9 cellular contexts compared by ENCODE assay signal in the genomic region with DNA sequence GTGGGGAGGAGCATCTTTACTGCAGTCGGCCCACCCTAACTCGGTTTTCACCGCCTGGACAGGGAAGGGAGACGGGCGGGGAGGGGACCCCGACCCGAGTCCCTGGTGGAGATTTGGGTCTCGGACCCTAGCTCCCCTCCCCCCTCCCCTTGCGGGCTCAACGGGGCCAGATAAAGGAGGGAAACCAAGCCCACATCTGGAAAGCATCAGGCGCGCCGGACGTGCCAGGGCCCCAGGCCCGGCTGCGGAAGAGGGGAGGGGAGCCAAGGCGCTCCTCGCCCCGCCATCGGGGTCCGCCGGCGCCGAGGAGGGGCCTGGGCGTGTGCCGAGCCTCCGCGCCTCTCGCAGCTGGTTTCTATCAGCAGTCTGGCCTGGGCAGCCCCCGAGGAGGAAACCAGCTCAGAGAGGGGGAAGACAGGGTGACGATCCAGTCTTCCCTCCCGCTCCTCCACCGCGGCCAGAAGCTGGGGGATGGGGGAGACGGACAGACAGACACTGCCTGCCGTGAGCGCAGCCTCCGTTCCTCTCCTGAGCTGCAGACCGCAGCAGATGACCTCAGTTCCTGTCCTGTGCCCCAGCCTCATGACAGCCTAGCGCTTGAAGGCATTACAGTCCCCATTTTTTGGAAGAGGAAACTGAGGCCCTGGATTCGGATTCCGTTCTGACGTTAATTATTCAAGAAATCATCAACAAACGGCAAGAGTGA. TPM values are rescaled to one million over a fixed set of nuclear protein-coding genes. Genes with fewer than 3 reads are reported as not detected.
DNase-seq lines count a peak whose midpoint lies in the region; ATAC-seq, FAIRE-seq and TF ChIP-seq lines count a peak whose summit lies in the region.
"Had no signal": no experiment of that assay in that cellular context is flagged by ENCODE, and none has a peak within 500 bp of the region (broad histone marks: within the 10 kb centered on the region; RNA-seq: fewer than 3 reads in every experiment).

No MANE protein-coding gene starts in this region.

- POLR2A ChIA-PET in AG04450 (lab: Yijun Ruan, JAX) = interaction anchor here (1.9 kb wide), 1 partner anchor 17 kb away, joined by 4 read pairs; no protein-coding TSS in a partner anchor

- H3K27ac ChIP-seq in AG04450 (ENCODE audit: low read depth, low read length) (peak overlapping the region; percentile 68), fibroblast of lung (ENCODE audit: insufficient read depth, low read length) (peak overlapping the region; percentile 36)

- H3K9ac ChIP-seq in fibroblast of lung (ENCODE audit: insufficient read depth, low read length) = peak overlapping the region; percentile 25

- peak; percentile 88 for FAIRE-seq in GM12892 (lab: Jason Lieb, UNC)

- no peak for ATAC-seq in GM21390 (IDR thresholded peaks at IDR 0.05; ENCODE audit: unreplicated experiment)
- no peak for ATAC-seq in HG02588 (IDR thresholded peaks at IDR 0.05; ENCODE audit: unreplicated experiment)

- H3K36me3 ChIP-seq in fibroblast of lung (ENCODE audit: control insufficient read depth, insufficient read depth, low read length) (no peaks in the 10 kb centered on the region), neuron (ENCODE audit: insufficient read depth, low read length) (no peaks in the 10 kb centered on the region)

- no peaks in the 10 kb centered on the region for H4K20me1 ChIP-seq in fibroblast of lung (ENCODE audit: control insufficient read depth, extremely low read depth, insufficient read depth, low read length)

- H2AFZ ChIP-seq in fibroblast of lung (ENCODE audit: low read length) (peak overlapping the region; percentile 17), neuron (ENCODE audit: low read depth, low read length) (peak overlapping the region; percentile 31)

- no peaks in the 10 kb centered on the region for H3K9me3 ChIP-seq in AG04450 (ENCODE audit: control insufficient read depth, insufficient read depth, low read length)
- no peaks in the 10 kb centered on the region for H3K9me3 ChIP-seq in fibroblast of lung (ENCODE audit: control insufficient read depth, insufficient read depth, low read depth, low read length)
- H3K9me3 ChIP-seq in neuron (ENCODE audit: low read length) = no peaks in the 10 kb centered on the region

- TF ChIP-seq CTCF in AG04450 (IDR thresholded peaks at IDR 0.05; ENCODE audit: low read depth, low read length) (no peak), fibroblast of lung (conservative IDR thresholded peaks at IDR 0.05 in 1 of 2, IDR thresholded peaks at IDR 0.05 in 1 of 2; ENCODE audit: low read depth in 1 of 2, low read length in 2 of 2) (no peak)

- H3K4me3 ChIP-seq in AG04450 (ENCODE audit: low read depth, low read length) = peak overlapping the region; percentile 50
- peak overlapping the region; percentile 35 to 60 (median 46) for H3K4me3 ChIP-seq in fibroblast of lung (replicated peaks in 1 of 4; ENCODE audit: control extremely low read depth in 1 of 4, insufficient read depth in 1 of 4, low read depth in 3 of 4, low read length in 4 of 4)
- H3K4me3 ChIP-seq in neuron (ENCODE audit: low read length) = peak overlapping the region; percentile 47

- H3K4me1 ChIP-seq in fibroblast of lung (ENCODE audit: control insufficient read depth, extremely low read depth, insufficient read depth, low read length) (peaks cover 10% of the 10 kb centered on the region), neuron (ENCODE audit: insufficient read depth, low read length) (peaks cover 31% of the 10 kb centered on the region)

- CTCF ChIA-PET in AG04450 (lab: Charles Lee) = interaction anchor here (1.0 to 1.2 kb wide), 3 partner anchors 22 to 37 kb away, joined by 3 read pairs; no protein-coding TSS in a partner anchor

- H3K27me3 ChIP-seq in AG04450 (ENCODE audit: control insufficient read depth, insufficient read depth, low read length) (peaks cover 7% of the 10 kb centered on the region), fibroblast of lung (ENCODE audit: control insufficient read depth, insufficient read depth, low read length) (peaks cover 2% of the 10 kb centered on the region), neuron (ENCODE audit: insufficient read depth, low read length) (peaks cover 25% of the 10 kb centered on the region)

- DNase-seq in AG04450 (ENCODE audit: low read depth, low spot score) = no peak
- no peak for DNase-seq in GM12892 (ENCODE audit: insufficient read length)
- peak; percentile 64 for DNase-seq in SK-N-DZ (ENCODE audit: low spot score)
- DNase-seq in fibroblast of lung (ENCODE audit: low read depth in 2 of 2) = peak; percentile 51 to 65
- DNase-seq in T-helper 9 cell = no peak

- no peaks in the 10 kb centered on the region for H3K79me2 ChIP-seq in fibroblast of lung (ENCODE audit: control insufficient read depth, insufficient read depth, low read length)

- TF ChIP-seq POLR2A in GM12892 (IDR thresholded peaks at IDR 0.05; ENCODE audit: low read depth, low read length) = no peak

- H3K4me2 ChIP-seq in fibroblast of lung (ENCODE audit: extremely low read depth, insufficient read depth, low read length) = peak overlapping the region; percentile 75

RNA-seq across cellular contexts. Expression of a gene that starts 3.5 kb away (rescaled TPM):
- not detected in 2 replicates for polyA plus RNA-seq in AG04450 (2011; rRNA removed)
- polyA minus RNA-seq in AG04450 (2011; rRNA and poly(A)+ RNA removed) = not detected in 2 replicates
- polyA plus RNA-seq in GM12892 (2012; ENCODE audit: missing spikeins) = 21.2 TPM
- not detected in 2 replicates for polyA plus RNA-seq in SK-N-DZ (2014; cell fraction: cytosol; rRNA removed)
- not detected in 2 replicates for polyA plus RNA-seq in SK-N-DZ (2014; cell fraction: nucleus; rRNA removed)
- total RNA-seq in fibroblast of lung = not detected in 2 replicates
- not detected in 2 replicates for polyA plus RNA-seq in fibroblast of lung
- not detected in 2 replicates for polyA plus RNA-seq in fibroblast of lung (2012)
- polyA minus RNA-seq in fibroblast of lung (ENCODE audit: low replicate concordance) = not detected in 2 replicates
- total RNA-seq: renal cortical epithelial cell had no signal

RNA-seq across cellular contexts. Expression of a gene that starts 14.6 kb away (rescaled TPM):
- polyA plus RNA-seq in AG04450 (2011; rRNA removed) (2.4 and 4.2 TPM in 2 replicates), fibroblast of lung (8.4 and 27.8 TPM in 2 replicates)
- 1.00 and 2.8 TPM in 2 replicates for polyA minus RNA-seq in AG04450 (2011; rRNA and poly(A)+ RNA removed)
- polyA plus RNA-seq in GM12892 (2012; ENCODE audit: missing spikeins) = 13.5 TPM
- polyA plus RNA-seq in SK-N-DZ (2014; cell fraction: cytosol; rRNA removed) = 0.15 and 0.72 TPM in 2 replicates
- polyA plus RNA-seq in SK-N-DZ (2014; cell fraction: nucleus; rRNA removed) = 0.50 and 0.57 TPM in 2 replicates
- 10.3 and 16.5 TPM in 2 replicates for total RNA-seq in fibroblast of lung
- polyA plus RNA-seq in fibroblast of lung (2012) = 16.1 and 39.3 TPM in 2 replicates
- polyA minus RNA-seq in fibroblast of lung (ENCODE audit: low replicate concordance) = 7.5 and 23.6 TPM in 2 replicates
- total RNA-seq: renal cortical epithelial cell had no signal

RNA-seq across cellular contexts. Expression of a gene that starts 21.5 kb away (rescaled TPM):
- polyA plus RNA-seq in AG04450 (2011; rRNA removed) = 6.1 and 6.9 TPM in 2 replicates
- polyA minus RNA-seq in AG04450 (2011; rRNA and poly(A)+ RNA removed) = 4.2 and 5.1 TPM in 2 replicates
- 1.7 TPM for polyA plus RNA-seq in GM12892 (2012; ENCODE audit: missing spikeins)
- polyA plus RNA-seq in SK-N-DZ (2014; cell fraction: cytosol; rRNA removed) = 3.1 and 6.6 TPM in 2 replicates
- polyA plus RNA-seq in SK-N-DZ (2014; cell fraction: nucleus; rRNA removed) = 3.2 and 5.7 TPM in 2 replicates
- 4.1 and 5.6 TPM in 2 replicates for total RNA-seq in fibroblast of lung
- polyA plus RNA-seq in fibroblast of lung = 9.3 and 11.5 TPM in 2 replicates
- polyA plus RNA-seq in fibroblast of lung (2012) = 9.4 and 12.0 TPM in 2 replicates
- 5.3 and 7.0 TPM in 2 replicates for polyA minus RNA-seq in fibroblast of lung (ENCODE audit: low replicate concordance)
- total RNA-seq: renal cortical epithelial cell had no signal

RNA-seq across cellular contexts. Expression of a gene that starts 38.4 kb away (rescaled TPM):
- polyA plus RNA-seq in AG04450 (2011; rRNA removed) = 547 and 744 TPM in 2 replicates
- 268 and 287 TPM in 2 replicates for polyA minus RNA-seq in AG04450 (2011; rRNA and poly(A)+ RNA removed)
- polyA plus RNA-seq in GM12892 (2012; ENCODE audit: missing spikeins) = 340 TPM
- 185 and 254 TPM in 2 replicates for polyA plus RNA-seq in SK-N-DZ (2014; cell fraction: cytosol; rRNA removed)
- 86.7 and 103 TPM in 2 replicates for polyA plus RNA-seq in SK-N-DZ (2014; cell fraction: nucleus; rRNA removed)
- 92.5 and 160 TPM in 2 replicates for total RNA-seq in fibroblast of lung
- 901 and 1,408 TPM in 2 replicates for polyA plus RNA-seq in fibroblast of lung
- polyA plus RNA-seq in fibroblast of lung (2012) = 511 and 655 TPM in 2 replicates
- polyA minus RNA-seq in fibroblast of lung (ENCODE audit: low replicate concordance) = 254 and 316 TPM in 2 replicates

Comparison
In these comparisons a context has a peak if more than half of its experiments do, and no peak if none do; other contexts are left out.
1. DNase-seq: peak in SK-N-DZ (single experiment) and fibroblast of lung (2 of 2); none in AG04450 (single experiment), GM12892 (single experiment) and T-helper 9 cell (single experiment).
2. Peak in every context shown above with its lines, with median percentiles within 50 percentile points of each other: H3K4me3 ChIP-seq.